ENCODE assay signal across 15 cellular contexts in the genomic region with DNA sequence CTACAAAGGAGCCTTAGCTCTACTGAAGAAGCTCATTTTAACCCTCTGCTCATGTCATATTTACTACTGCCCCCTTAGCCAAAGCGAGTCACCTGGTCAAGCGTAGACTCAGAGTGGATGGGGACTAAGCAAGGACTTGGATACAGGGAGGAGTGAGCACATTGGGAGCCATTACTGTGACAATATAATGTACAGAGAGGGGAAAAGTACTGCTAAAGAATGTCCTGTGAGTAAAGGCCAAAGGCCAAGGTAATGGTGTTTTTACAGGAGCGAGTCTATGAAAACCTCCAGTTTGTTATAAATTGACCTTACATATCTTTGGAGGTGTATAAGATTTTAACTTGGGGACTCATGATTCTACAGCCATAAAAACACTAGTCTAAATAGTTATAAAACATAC.
"Had no signal": no experiment of that assay in that cellular context is flagged by ENCODE, and none has a peak within 500 bp of the region (broad histone marks: within the 10 kb centered on the region; RNA-seq: fewer than 3 reads in every experiment).

No MANE protein-coding gene starts in this region.

- H3K27me3 ChIP-seq: gastrocnemius medialis, heart right ventricle, SJCRH30 had no signal

- H3K4me3 Mint-ChIP-seq: activated CD4-positive, alpha-beta memory T cell treated with anti-CD3 and anti-CD28 coated beads for 36 hours; endodermal cell; type B pancreatic cell had no signal

- H3K27me3 Mint-ChIP-seq: activated CD4-positive, alpha-beta memory T cell treated with anti-CD3 and anti-CD28 coated beads for 36 hours; naive thymus-derived CD4-positive, alpha-beta T cell; type B pancreatic cell had no signal

- H3K9me3 Mint-ChIP-seq: activated CD4-positive, alpha-beta memory T cell treated with anti-CD3 and anti-CD28 coated beads for 36 hours; type B pancreatic cell had no signal

- H3K27ac ChIP-seq: gastrocnemius medialis, SJCRH30 had no signal

- H3K27ac Mint-ChIP-seq: endodermal cell, type B pancreatic cell had no signal

- H3K36me3 Mint-ChIP-seq: activated CD4-positive, alpha-beta memory T cell treated with anti-CD3 and anti-CD28 coated beads for 36 hours; type B pancreatic cell had no signal

- ATAC-seq: activated CD4-positive, CD25-positive, alpha-beta regulatory T cell treated with anti-CD3 and anti-CD28 coated beads, Interleukin-2, amount 50 U/mL, for 24 hours; gastrocnemius medialis; stimulated activated naive CD8-positive, alpha-beta T cell treated with anti-CD3 and anti-CD28 coated beads, Interleukin-15, Interleukin-2, amounts not matched to agents 100 U/mL and 50 U/mL, for 24 hours had no signal

- DNase-seq: activated CD4-positive, alpha-beta memory T cell treated with anti-CD3 and anti-CD28 coated beads for 36 hours; activated naive CD4-positive, alpha-beta T cell; dorsolateral prefrontal cortex; endodermal cell; gastrocnemius medialis; heart right ventricle; left cardiac atrium; mucosa of descending colon; naive thymus-derived CD4-positive, alpha-beta T cell; retina; SJCRH30; stimulated activated naive CD8-positive, alpha-beta T cell treated with anti-CD3 and anti-CD28 coated beads, Interleukin-15, Interleukin-2, amounts not matched to agents 100 U/mL and 50 U/mL, for 24 hours had no signal

- H3K4me1 Mint-ChIP-seq: endodermal cell had no signal

- H3K4me3 ChIP-seq: dorsolateral prefrontal cortex, gastrocnemius medialis, heart right ventricle, mucosa of descending colon, SJCRH30 had no signal

- FAIRE-seq: TTC549 had no signal

- H3K4me1 ChIP-seq: gastrocnemius medialis, SJCRH30 had no signal

- H3K9me3 ChIP-seq: gastrocnemius medialis, mucosa of descending colon, SJCRH30 had no signal

- H3K36me3 ChIP-seq: gastrocnemius medialis, heart right ventricle, SJCRH30 had no signal
